11 cellular contexts compared by ENCODE assay signal in the genomic region with DNA sequence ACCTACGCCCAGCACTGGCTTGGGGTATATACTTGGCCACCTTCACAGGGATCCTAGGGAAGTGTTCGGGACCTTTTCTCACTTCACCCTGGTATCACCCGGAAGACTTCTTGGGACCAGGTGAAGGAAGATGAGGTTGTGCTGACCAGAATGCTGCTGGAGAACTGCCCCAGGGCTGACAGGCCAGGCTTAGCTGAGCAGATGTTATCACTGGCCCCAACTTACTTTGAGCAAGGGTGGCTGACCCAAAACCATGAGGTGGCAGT. TPM values are rescaled to one million over a fixed set of nuclear protein-coding genes. Genes with fewer than 3 reads are reported as not detected.
DNase-seq lines count a peak whose midpoint lies in the region; ATAC-seq and TF ChIP-seq lines count a peak whose summit lies in the region.
"Had no signal": no experiment of that assay in that cellular context is flagged by ENCODE, and none has a peak within 500 bp of the region (broad histone marks: within the 10 kb centered on the region; RNA-seq: fewer than 3 reads in every experiment).

No MANE protein-coding gene starts in this region.

- H3K36me3 ChIP-seq in GM23248 (ENCODE audit: low read depth) (peaks cover 29% of the 10 kb centered on the region), left lung (peaks cover 0 to 73% of the 10 kb centered on the region in 2 donors)

- POLR2A ChIA-PET in activated CD4-positive, alpha-beta memory T cell treated with anti-CD3 and anti-CD28 coated beads, Interleukin-2, amount 10 ng/mL, durations not matched to agents 7 days and 5 days (lab: Charles Lee) = interaction anchor here (0.6 to 5.9 kb wide), 3 partner anchors 10 to 15 kb away, joined by 3 to 38 read pairs (median 3); no protein-coding TSS in a partner anchor

- no peaks in the 10 kb centered on the region for H3K27me3 ChIP-seq in GM23248 (replicated peaks; ENCODE audit: insufficient read depth)
- H3K27me3 ChIP-seq in left lung = no peaks in the 10 kb centered on the region

- in situ Hi-C loops in GM23248 (cut with MboI) = no loop called here

- peaks cover 33% of the 10 kb centered on the region for H3K79me2 ChIP-seq in GM23248 (ENCODE audit: insufficient read depth)

- H3K4me3 ChIP-seq in GM23248 (no peak overlapping the region), left lung (peak overlapping the region in 1 of 2 donors; percentile 6)
- H3K4me3 ChIP-seq: mucosa of descending colon had no signal

- no peak overlapping the region for H2AFZ ChIP-seq in GM23248

- TF ChIP-seq CTCF in left lung (IDR thresholded peaks at IDR 0.05) = no peak

- H3K36me3 Mint-ChIP-seq in activated CD4-positive, alpha-beta memory T cell treated with anti-CD3 and anti-CD28 coated beads, Interleukin-2, amount 10 ng/mL, durations not matched to agents 7 days and 5 days (ENCODE audit: low read depth) = peaks cover 41% of the 10 kb centered on the region
- peaks cover 28 to 53% of the 10 kb centered on the region in 2 donors for H3K36me3 Mint-ChIP-seq in stimulated activated naive B cell treated with anti-CD40 and anti-IgM and Interleukin-4, amounts not matched to agents 10 μg/mL and 1 μg/mL and 100 μg/mL, for 72 hours

- H3K4me2 ChIP-seq in GM23248 (ENCODE audit: unreplicated experiment) = no peak overlapping the region

- 92 to 97% methylated on average over 3 of the region's 3 CpGs for WGBS in GM23248 (ENCODE audit: low coverage in 1 of 2, low lambda C conversion rate in 2 of 2, missing lambda C conversion rate in 2 of 2), 2 experiments

- H3K4me1 ChIP-seq in GM23248 (ENCODE audit: insufficient read depth) (peaks cover 28% of the 10 kb centered on the region), left lung (peaks cover 28 to 59% of the 10 kb centered on the region in 2 donors)

- no peak overlapping the region for H3K4me3 Mint-ChIP-seq in activated CD4-positive, alpha-beta memory T cell treated with anti-CD3 and anti-CD28 coated beads, Interleukin-2, amount 10 ng/mL, durations not matched to agents 7 days and 5 days
- peak overlapping the region; percentile 47 to 76 for H3K4me3 Mint-ChIP-seq in stimulated activated naive B cell treated with anti-CD40 and anti-IgM and Interleukin-4, amounts not matched to agents 10 μg/mL and 1 μg/mL and 100 μg/mL, for 72 hours

- peak overlapping the region; percentile 21 for H3K27ac Mint-ChIP-seq in activated CD4-positive, alpha-beta memory T cell treated with anti-CD3 and anti-CD28 coated beads, Interleukin-2, amount 10 ng/mL, durations not matched to agents 7 days and 5 days
- H3K27ac Mint-ChIP-seq in stimulated activated naive B cell treated with anti-CD40 and anti-IgM and Interleukin-4, amounts not matched to agents 10 μg/mL and 1 μg/mL and 100 μg/mL, for 72 hours = peak overlapping the region; percentile 97

- H3K9me2 ChIP-seq in GM23248 (ENCODE audit: insufficient read depth) = no peaks in the 10 kb centered on the region

- H3K9me3 Mint-ChIP-seq in activated CD4-positive, alpha-beta memory T cell treated with anti-CD3 and anti-CD28 coated beads, Interleukin-2, amount 10 ng/mL, durations not matched to agents 7 days and 5 days = no peaks in the 10 kb centered on the region
- H3K9me3 Mint-ChIP-seq in stimulated activated naive B cell treated with anti-CD40 and anti-IgM and Interleukin-4, amounts not matched to agents 10 μg/mL and 1 μg/mL and 100 μg/mL, for 72 hours = no peaks in the 10 kb centered on the region

- peaks cover 16% of the 10 kb centered on the region for H4K20me1 ChIP-seq in GM23248 (ENCODE audit: insufficient read depth)

- H3K9me3 ChIP-seq in GM23248 (ENCODE audit: low read depth) (no peaks in the 10 kb centered on the region), left lung (no peaks in the 10 kb centered on the region)
- H3K9me3 ChIP-seq: mucosa of descending colon had no signal

- intact Hi-C loops in left lung (cut with DNase I) = no loop called here

- H3K27me3 Mint-ChIP-seq in activated CD4-positive, alpha-beta memory T cell treated with anti-CD3 and anti-CD28 coated beads, Interleukin-2, amount 10 ng/mL, durations not matched to agents 7 days and 5 days = no peaks in the 10 kb centered on the region
- no peaks in the 10 kb centered on the region for H3K27me3 Mint-ChIP-seq in stimulated activated naive B cell treated with anti-CD40 and anti-IgM and Interleukin-4, amounts not matched to agents 10 μg/mL and 1 μg/mL and 100 μg/mL, for 72 hours

- H3K4me1 Mint-ChIP-seq in activated CD4-positive, alpha-beta memory T cell treated with anti-CD3 and anti-CD28 coated beads, Interleukin-2, amount 10 ng/mL, durations not matched to agents 7 days and 5 days = peaks cover 34% of the 10 kb centered on the region
- peaks cover 41 to 53% of the 10 kb centered on the region in 2 donors for H3K4me1 Mint-ChIP-seq in stimulated activated naive B cell treated with anti-CD40 and anti-IgM and Interleukin-4, amounts not matched to agents 10 μg/mL and 1 μg/mL and 100 μg/mL, for 72 hours

- H3K27ac ChIP-seq in GM23248 = peak overlapping the region; percentile 55
- H3K27ac ChIP-seq in left lung = peak overlapping the region; percentile 98 to 99

- peaks cover 63% of the 10 kb centered on the region for H3F3A ChIP-seq in GM23248 (ENCODE audit: insufficient read depth)

- CTCF ChIA-PET in activated CD4-positive, alpha-beta memory T cell treated with anti-CD3 and anti-CD28 coated beads, Interleukin-2, amount 10 ng/mL, durations not matched to agents 7 days and 5 days (lab: Charles Lee) = interaction anchor here (0.6 to 1.8 kb wide), 4 partner anchors 16 to 145 kb away, joined by 3 to 9 read pairs (median 3); no protein-coding TSS in a partner anchor

- DNase-seq in GM23248 (no peak), left lung (no peak), NCI-H1930 (lab: John Stamatoyannopoulos, UW) (no peak), T-helper 9 cell (no peak), midbrain (lab: John Stamatoyannopoulos, UW) (no peak)
- no peak for DNase-seq in activated CD4-positive, alpha-beta memory T cell treated with anti-CD3 and anti-CD28 coated beads, Interleukin-2, amount 10 ng/mL, durations not matched to agents 7 days and 5 days
- DNase-seq in stimulated activated naive B cell treated with anti-CD40 and anti-IgM and Interleukin-4, amounts not matched to agents 10 μg/mL and 1 μg/mL and 100 μg/mL, for 72 hours = no peak
- DNase-seq: effector memory CD4-positive, alpha-beta T cell; NCI-H2081 had no signal

- no peak overlapping the region for H3K9ac ChIP-seq in GM23248

- no peak for ATAC-seq in left lung
- no peak for ATAC-seq in stimulated activated naive B cell treated with anti-CD40 and anti-IgM and Interleukin-4, amounts not matched to agents 10 μg/mL and 1 μg/mL and 100 μg/mL, for 72 hours (replicated peaks)
- no peak for ATAC-seq in HG02759 (IDR thresholded peaks at IDR 0.05; ENCODE audit: unreplicated experiment)

RNA-seq across cellular contexts. Expression of a gene that starts 4.5 kb away (rescaled TPM):
- total RNA-seq in GM23248 (2014; rRNA removed; shearing (Covaris generic)) = 393 and 473 TPM in 2 replicates
- 10,305 and 10,611 TPM in 2 replicates for polyA plus RNA-seq in GM23248 (2016; fragmentation: Nextera tagmentation; extraction: Ambion mirVana)
- total RNA-seq in activated CD4-positive, alpha-beta memory T cell treated with anti-CD3 and anti-CD28 coated beads, Interleukin-2, amount 10 ng/mL, durations not matched to agents 7 days and 5 days = 1,000 to 10,000 TPM; 1,164 to 1,189 TPM
- total RNA-seq in left lung = 1,000 to 10,000 TPM; 3,536 to 5,494 TPM

RNA-seq across cellular contexts. Expression of a gene that starts 12.8 kb away (rescaled TPM):
- total RNA-seq in GM23248 (2014; rRNA removed; shearing (Covaris generic)) = 4.7 and 5.1 TPM in 2 replicates
- 3.1 and 3.9 TPM in 2 replicates for polyA plus RNA-seq in GM23248 (2016; fragmentation: Nextera tagmentation; extraction: Ambion mirVana)
- under 1 TPM; 0.25 to 0.30 TPM for total RNA-seq in activated CD4-positive, alpha-beta memory T cell treated with anti-CD3 and anti-CD28 coated beads, Interleukin-2, amount 10 ng/mL, durations not matched to agents 7 days and 5 days
- total RNA-seq in left lung = 10 to 100 TPM in 1 of 2 donors, 1 to 10 TPM in 1; 3.8 to 14.6 TPM

RNA-seq across cellular contexts. Expression of a gene that starts 45.6 kb away (rescaled TPM):
- 6.6 and 7.5 TPM in 2 replicates for total RNA-seq in GM23248 (2014; rRNA removed; shearing (Covaris generic))
- 2.8 and 3.3 TPM in 2 replicates for polyA plus RNA-seq in GM23248 (2016; fragmentation: Nextera tagmentation; extraction: Ambion mirVana)
- total RNA-seq in activated CD4-positive, alpha-beta memory T cell treated with anti-CD3 and anti-CD28 coated beads, Interleukin-2, amount 10 ng/mL, durations not matched to agents 7 days and 5 days = not detected
- total RNA-seq in left lung = 10 to 100 TPM; 10.8 to 13.3 TPM
